1 cellular context compared by ENCODE assay signal in the genomic region with DNA sequence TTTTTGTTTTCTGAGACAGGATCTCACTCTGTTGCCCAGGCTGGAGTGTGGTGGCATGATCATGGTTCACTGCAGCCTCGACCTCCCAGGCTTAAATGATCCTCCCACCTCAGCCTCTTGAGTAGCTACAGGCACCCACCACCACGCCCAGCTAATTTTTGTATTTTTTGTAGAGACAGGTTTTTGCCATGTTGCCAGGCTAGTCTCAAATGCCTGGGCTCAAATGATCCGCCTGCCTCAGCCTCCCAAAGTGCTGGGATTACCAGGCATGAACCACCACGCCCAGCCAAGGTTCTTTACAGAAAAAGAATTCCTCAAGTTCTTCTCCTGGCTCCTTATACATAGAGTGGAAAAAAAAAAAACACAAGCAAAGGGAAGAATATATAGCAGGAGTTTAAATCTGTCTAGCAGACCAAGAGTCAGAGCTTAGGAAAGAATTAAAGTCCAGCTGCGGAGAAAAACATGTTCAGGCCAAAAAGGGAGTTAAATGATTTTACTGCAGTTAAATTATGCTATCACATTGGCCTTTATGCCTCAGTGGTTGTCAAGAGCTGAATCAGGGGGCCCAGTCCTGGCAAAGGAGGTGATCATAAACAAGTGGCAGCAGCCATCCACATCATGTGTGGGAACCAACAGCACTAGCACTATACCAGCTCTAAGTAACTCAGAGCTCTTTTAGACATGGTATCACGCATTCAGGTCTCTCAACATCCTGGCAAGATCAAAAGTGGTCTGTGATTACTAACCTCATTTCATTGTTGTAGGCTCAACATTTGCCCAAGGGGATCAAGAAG.
TF ChIP-seq lines count a peak whose summit lies in the region.

No MANE protein-coding gene starts in this region.

TF ChIP-seq in SK-N-SH treated with all-trans-retinoic acid at 6 μM for 48 hours, 23 proteins besides CTCF, POLR2A, EP300 and RAD21:
- TF ChIP-seq, protein P1, sequence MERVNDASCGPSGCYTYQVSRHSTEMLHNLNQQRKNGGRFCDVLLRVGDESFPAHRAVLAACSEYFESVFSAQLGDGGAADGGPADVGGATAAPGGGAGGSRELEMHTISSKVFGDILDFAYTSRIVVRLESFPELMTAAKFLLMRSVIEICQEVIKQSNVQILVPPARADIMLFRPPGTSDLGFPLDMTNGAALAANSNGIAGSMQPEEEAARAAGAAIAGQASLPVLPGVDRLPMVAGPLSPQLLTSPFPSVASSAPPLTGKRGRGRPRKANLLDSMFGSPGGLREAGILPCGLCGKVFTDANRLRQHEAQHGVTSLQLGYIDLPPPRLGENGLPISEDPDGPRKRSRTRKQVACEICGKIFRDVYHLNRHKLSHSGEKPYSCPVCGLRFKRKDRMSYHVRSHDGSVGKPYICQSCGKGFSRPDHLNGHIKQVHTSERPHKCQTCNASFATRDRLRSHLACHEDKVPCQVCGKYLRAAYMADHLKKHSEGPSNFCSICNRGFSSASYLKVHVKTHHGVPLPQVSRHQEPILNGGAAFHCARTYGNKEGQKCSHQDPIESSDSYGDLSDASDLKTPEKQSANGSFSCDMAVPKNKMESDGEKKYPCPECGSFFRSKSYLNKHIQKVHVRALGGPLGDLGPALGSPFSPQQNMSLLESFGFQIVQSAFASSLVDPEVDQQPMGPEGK (CRISPR knock-in tag; IDR thresholded peaks at IDR 0.05; ENCODE audit: borderline replicate concordance): no peak
- TF ChIP-seq, protein P2, sequence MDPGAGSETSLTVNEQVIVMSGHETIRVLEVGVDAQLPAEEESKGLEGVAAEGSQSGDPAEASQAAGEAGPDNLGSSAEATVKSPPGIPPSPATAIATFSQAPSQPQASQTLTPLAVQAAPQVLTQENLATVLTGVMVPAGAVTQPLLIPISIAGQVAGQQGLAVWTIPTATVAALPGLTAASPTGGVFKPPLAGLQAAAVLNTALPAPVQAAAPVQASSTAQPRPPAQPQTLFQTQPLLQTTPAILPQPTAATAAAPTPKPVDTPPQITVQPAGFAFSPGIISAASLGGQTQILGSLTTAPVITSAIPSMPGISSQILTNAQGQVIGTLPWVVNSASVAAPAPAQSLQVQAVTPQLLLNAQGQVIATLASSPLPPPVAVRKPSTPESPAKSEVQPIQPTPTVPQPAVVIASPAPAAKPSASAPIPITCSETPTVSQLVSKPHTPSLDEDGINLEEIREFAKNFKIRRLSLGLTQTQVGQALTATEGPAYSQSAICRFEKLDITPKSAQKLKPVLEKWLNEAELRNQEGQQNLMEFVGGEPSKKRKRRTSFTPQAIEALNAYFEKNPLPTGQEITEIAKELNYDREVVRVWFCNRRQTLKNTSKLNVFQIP (CRISPR knock-in tag; IDR thresholded peaks at IDR 0.05; ENCODE audit: borderline replicate concordance, low read depth): no peak
- no peak for TF ChIP-seq SNAI2 (CRISPR knock-in tag; IDR thresholded peaks at IDR 0.05)
